ENCODE assay signal across 12 cellular contexts in genomic region chr4:151361966-151362365, GRCh38. TPM values are rescaled to one million over a fixed set of nuclear protein-coding genes. Genes with fewer than 3 reads are reported as not detected.
DNase-seq lines count a peak whose midpoint lies in the region; ATAC-seq, FAIRE-seq and TF ChIP-seq lines count a peak whose summit lies in the region.
"Had no signal": no experiment of that assay in that cellular context is flagged by ENCODE, and none has a peak within 500 bp of the region (broad histone marks: within the 10 kb centered on the region; RNA-seq: fewer than 3 reads in every experiment).

No MANE protein-coding gene starts in this region.

- no peaks in the 10 kb centered on the region for H3K9me3 ChIP-seq in HepG2 (ENCODE audit: low read length)
- no peaks in the 10 kb centered on the region for H3K9me3 ChIP-seq in right lobe of liver
- H3K9me3 ChIP-seq in OCI-LY3 (ENCODE audit: insufficient read depth, low read length), result no peaks in the 10 kb centered on the region
- H3K9me3 ChIP-seq: BLaER1 treated with 17β-estradiol and CSF1 and Interleukin-3, amounts not matched to agents 10 nM and 100 nM had no signal

- CTCF ChIA-PET in HepG2 (lab: Yijun Ruan, JAX; ENCODE audit: low intra/inter-chr PET ratio, low total read pairs), result interaction anchor here (1.4 to 1.9 kb wide), 2 partner anchors 84 to 245 kb away, joined by 5 to 25 read pairs; partner anchors contain the start of gene PRSS48

- H3K4ac ChIP-seq in mesendoderm (ENCODE audit: low read depth, low read length), result no peak overlapping the region

- no peak for TF ChIP-seq EP300 in HepG2 (IDR thresholded peaks at IDR 0.05; ENCODE audit: low read depth in 2 of 2, low read length in 2 of 2)
- TF ChIP-seq EP300 in HepG2 (CRISPR knock-in tag; IDR thresholded peaks at IDR 0.05; ENCODE audit: borderline replicate concordance), result no peak

- no peak overlapping the region for H2BK5ac ChIP-seq in mesendoderm (ENCODE audit: low read length)

- no peak overlapping the region for H3K18ac ChIP-seq in mesendoderm (ENCODE audit: low read length)

- H2BK15ac ChIP-seq in mesendoderm (replicated peaks; ENCODE audit: low read depth), result no peak overlapping the region

- H2AFZ ChIP-seq in HepG2 (ENCODE audit: low read length) (no peak overlapping the region), OCI-LY3 (ENCODE audit: low read depth, low read length) (peak overlapping the region; percentile 45)

- in situ Hi-C loops in HepG2 (cut with HindIII; ENCODE audit: extremely low pct_ligation_motif_present, low pct_unique_long_range_greater_than_20kb), result loop anchor here (5.0 to 25.0 kb wide), 2 partner anchors 80 to 250 kb away; no protein-coding TSS in a partner anchor

- no peak overlapping the region for H3K23ac ChIP-seq in mesendoderm (ENCODE audit: low read length)

- no peaks in the 10 kb centered on the region for H3K79me2 ChIP-seq in HepG2 (ENCODE audit: insufficient read depth, low read length)
- H3K79me2 ChIP-seq in OCI-LY3 (ENCODE audit: low read length), result no peaks in the 10 kb centered on the region
- no peaks in the 10 kb centered on the region for H3K79me2 ChIP-seq in mesendoderm (ENCODE audit: control insufficient read depth, insufficient read depth, low read length)

- H3K27me3 ChIP-seq in HepG2 (ENCODE audit: control insufficient read depth in 1 of 2, insufficient read depth in 2 of 2, low read length in 2 of 2) (no peaks in the 10 kb centered on the region; a peak in 1 of 5 replicates), right lobe of liver (no peaks in the 10 kb centered on the region), OCI-LY3 (ENCODE audit: low read depth, low read length) (peaks cover 12% of the 10 kb centered on the region; the same call in 1 of the 2 replicates), mesendoderm (ENCODE audit: insufficient read depth, low read length, poor library complexity) (no peaks in the 10 kb centered on the region), foreskin keratinocyte (no peaks in the 10 kb centered on the region)
- H3K27me3 ChIP-seq: BLaER1 treated with 17β-estradiol and CSF1 and Interleukin-3, amounts not matched to agents 10 nM and 100 nM had no signal

- no peak overlapping the region for H2AK5ac ChIP-seq in mesendoderm (ENCODE audit: low read length)

- FAIRE-seq in HepG2 (lab: Jason Lieb, UNC) (no peak), frontal cortex (lab: Jason Lieb, UNC) (no peak)

- TF ChIP-seq CTCF in HepG2 (CRISPR knock-in tag; IDR thresholded peaks at IDR 0.05) (no peak), right lobe of liver (IDR thresholded peaks at IDR 0.05) (no peak), OCI-LY3 (IDR thresholded peaks at IDR 0.05; ENCODE audit: low read depth, low read length) (no peak), GM10266 (IDR thresholded peaks at IDR 0.05; ENCODE audit: control insufficient read depth, insufficient read depth, low read depth, missing control alignments) (no peak), foreskin keratinocyte (conservative IDR thresholded peaks at IDR 0.05) (no peak)

- H3K27ac ChIP-seq in HepG2 (ENCODE audit: extremely low read length, insufficient read depth, low read length), result no peak overlapping the region
- H3K27ac ChIP-seq in right lobe of liver, result no peak overlapping the region
- no peak overlapping the region for H3K27ac ChIP-seq in OCI-LY3 (ENCODE audit: low read length)
- H3K27ac ChIP-seq in mesendoderm (ENCODE audit: low read depth, low read length), result no peak overlapping the region
- no peak overlapping the region for H3K27ac ChIP-seq in foreskin keratinocyte
- H3K27ac ChIP-seq: BLaER1 treated with 17β-estradiol and CSF1 and Interleukin-3, amounts not matched to agents 10 nM and 100 nM; HL-60 had no signal

- ATAC-seq in HepG2 (no peak), right lobe of liver (no peak), foreskin keratinocyte (no peak)

- no peak overlapping the region for H3K56ac ChIP-seq in mesendoderm (ENCODE audit: low read length)

- H3K4me1 ChIP-seq in HepG2 (ENCODE audit: insufficient read depth, low read length) (peaks cover 23% of the 10 kb centered on the region), right lobe of liver (peaks cover 0 to 4% (median 0%) of the 10 kb centered on the region in 4 donors), OCI-LY3 (ENCODE audit: low read length) (0 out of 2 replicates have a peak, but pooled peaks cover 4% of the 10 kb centered on the region), mesendoderm (ENCODE audit: control insufficient read depth, low read depth, low read length) (no peaks in the 10 kb centered on the region), foreskin keratinocyte (no peaks in the 10 kb centered on the region)
- H3K4me1 ChIP-seq: BLaER1 treated with 17β-estradiol and CSF1 and Interleukin-3, amounts not matched to agents 10 nM and 100 nM had no signal

- no peaks in the 10 kb centered on the region for H4K20me1 ChIP-seq in HepG2 (ENCODE audit: insufficient read depth, low read length)
- H4K20me1 ChIP-seq in OCI-LY3 (ENCODE audit: insufficient read depth, low read length), result no peaks in the 10 kb centered on the region
- H4K20me1 ChIP-seq: BLaER1 treated with 17β-estradiol and CSF1 and Interleukin-3, amounts not matched to agents 10 nM and 100 nM had no signal

- H4K8ac ChIP-seq in mesendoderm (ENCODE audit: low read depth, low read length), result no peak overlapping the region

- intact Hi-C loops in HepG2 (cut with micrococcal nuclease; ENCODE audit: unreplicated experiment) (loop anchor here (1.0 to 5.0 kb wide), 6 partner anchors 36 to 399 kb away; partner anchors contain the start of genes GATB and PRSS48), right lobe of liver (cut with DNase I) (loop anchor here in 1 of 2 donors (10.0 kb wide), 1 partner anchor 247 kb away; no protein-coding TSS in a partner anchor)

- H3K4me2 ChIP-seq in HepG2 (ENCODE audit: low read depth, low read length) (no peak overlapping the region), OCI-LY3 (ENCODE audit: low read length) (peak overlapping the region; percentile 52; the same call in 1 of the 2 replicates), mesendoderm (ENCODE audit: low read length) (no peak overlapping the region)
- H3K4me2 ChIP-seq: BLaER1 treated with 17β-estradiol and CSF1 and Interleukin-3, amounts not matched to agents 10 nM and 100 nM had no signal

- 94% methylated on average over 13 of the region's 13 CpGs for WGBS in HepG2 (ENCODE audit: low lambda C conversion rate)
- WGBS in right lobe of liver (ENCODE audit: insufficient coverage, low coverage, low lambda C conversion rate, missing lambda C conversion rate), result 73% methylated on average over 9 of the region's 13 CpGs
- WGBS in mesendoderm (ENCODE audit: extremely low coverage, insufficient coverage, low lambda C conversion rate), result no CpG with 5 or more reads among the region's 13 CpGs

- no peak overlapping the region for H2BK120ac ChIP-seq in mesendoderm (ENCODE audit: low read depth, low read length)

- no TSS peak for BruUV-seq in HepG2 (replicated peaks; lab: Mats Ljungman, UMichigan)

- H3K36me3 ChIP-seq in HepG2 (replicated peaks in 1 of 2; ENCODE audit: control insufficient read depth in 1 of 2, insufficient read depth in 2 of 2, low read length in 2 of 2) (no peaks in the 10 kb centered on the region), right lobe of liver (no peaks in the 10 kb centered on the region), OCI-LY3 (replicated peaks; ENCODE audit: low read depth, low read length) (no peaks in the 10 kb centered on the region), mesendoderm (ENCODE audit: control insufficient read depth, insufficient read depth, low read length) (no peaks in the 10 kb centered on the region)
- H3K36me3 ChIP-seq: BLaER1 treated with 17β-estradiol and CSF1 and Interleukin-3, amounts not matched to agents 10 nM and 100 nM had no signal

- TF ChIP-seq POLR2A in HepG2 (IDR thresholded peaks at IDR 0.05; ENCODE audit: insufficient read depth in 1 of 2, low read depth in 2 of 2, low read length in 2 of 2) (no peak), right lobe of liver (IDR thresholded peaks at IDR 0.05) (no peak)

- no peaks in the 10 kb centered on the region for H3K79me1 ChIP-seq in mesendoderm (ENCODE audit: low read length)

- POLR2A ChIA-PET in HepG2 (lab: Yijun Ruan, JAX), result interaction anchor here (2.0 kb wide), 1 partner anchor 37 kb away, joined by 11 read pairs; the partner anchor contains the start of gene SH3D19

- H3K4me3 ChIP-seq in HepG2 (replicated peaks in 1 of 3; ENCODE audit: insufficient read depth in 1 of 3, low read depth in 2 of 3, low read length in 3 of 3), result no peak overlapping the region
- no peak overlapping the region for H3K4me3 ChIP-seq in right lobe of liver
- H3K4me3 ChIP-seq in OCI-LY3 (ENCODE audit: low read length), result no peak overlapping the region
- H3K4me3 ChIP-seq in mesendoderm (ENCODE audit: low read length), result no peak overlapping the region
- H3K4me3 ChIP-seq: BLaER1 treated with 17β-estradiol and CSF1 and Interleukin-3, amounts not matched to agents 10 nM and 100 nM; GM12878 had no signal

- H4K5ac ChIP-seq in mesendoderm (ENCODE audit: low read length), result no peak overlapping the region

- DNase-seq in HepG2 (ENCODE audit: low spot score) (no peak), right lobe of liver (no peak), mesendoderm (peak; percentile 54), GM10266 (ENCODE audit: extremely low spot score) (no peak), foreskin keratinocyte (no peak), frontal cortex (ENCODE audit: low spot score in 2 of 2) (no peak), NCI-H524 treated with DMSO at 0.1 percent for 48 hours (lab: John Stamatoyannopoulos, UW) (no peak)

- no peak for TF ChIP-seq RAD21 in HepG2 (CRISPR knock-in tag; IDR thresholded peaks at IDR 0.05)

- no peak overlapping the region for H3K9ac ChIP-seq in HepG2 (ENCODE audit: insufficient read depth, low read depth, low read length)
- H3K9ac ChIP-seq in OCI-LY3 (ENCODE audit: low read length), result no peak overlapping the region
- no peak overlapping the region for H3K9ac ChIP-seq in mesendoderm (ENCODE audit: low read length)
- H3K9ac ChIP-seq: BLaER1 treated with 17β-estradiol and CSF1 and Interleukin-3, amounts not matched to agents 10 nM and 100 nM had no signal

RNA-seq across cellular contexts. Expression of gene SH3D19, which starts 36.6 kb away (rescaled TPM):
- 31.2 and 34.4 TPM in 2 replicates for total RNA-seq in HepG2 (2016; rRNA removed; fragmentation: Illumina TruSeq; extraction: Trizol)
- 10.0 and 11.1 TPM in 2 replicates for total RNA-seq in HepG2 (2016; cell fraction: cytosol; rRNA removed; fragmentation: Illumina TruSeq; extraction: Trizol; ENCODE audit: low read depth)
- 29.9 and 30.5 TPM in 2 replicates for total RNA-seq in HepG2 (2016; cell fraction: insoluble cytoplasmic fraction; rRNA removed; fragmentation: Illumina TruSeq; extraction: Trizol)
- 23.5 and 24.8 TPM in 2 replicates for total RNA-seq in HepG2 (2016; cell fraction: membrane; rRNA removed; fragmentation: Illumina TruSeq; extraction: Trizol)
- total RNA-seq in HepG2 (2016; cell fraction: nucleus; rRNA removed; fragmentation: Illumina TruSeq; extraction: Trizol), result 35.1 and 41.5 TPM in 2 replicates
- 36.4 and 38.0 TPM in 2 replicates for polyA plus RNA-seq in HepG2 (2011; rRNA removed)
- polyA plus RNA-seq in HepG2 (2011; cell fraction: cytosol; rRNA removed), result 16.2 and 23.4 TPM in 2 replicates
- polyA plus RNA-seq in HepG2 (2011; cell fraction: nucleus; rRNA removed), result 45.0 and 62.0 TPM in 2 replicates
- polyA plus RNA-seq in HepG2 (2012), result 51.3 and 74.6 TPM in 2 replicates
- polyA plus RNA-seq in HepG2 (2016; cell fraction: cytosol; fragmentation: Illumina TruSeq; extraction: Trizol; ENCODE audit: low read depth), result 2.9 and 3.0 TPM in 2 replicates
- 35.7 and 40.1 TPM in 2 replicates for polyA plus RNA-seq in HepG2 (2016; cell fraction: insoluble cytoplasmic fraction; fragmentation: Illumina TruSeq; extraction: Trizol; ENCODE audit: low read depth)
- polyA plus RNA-seq in HepG2 (2016; cell fraction: membrane; fragmentation: Illumina TruSeq; extraction: Trizol; ENCODE audit: low read depth), result 11.6 and 12.8 TPM in 2 replicates
- polyA plus RNA-seq in HepG2 (2016; cell fraction: nucleus; fragmentation: Illumina TruSeq; extraction: Trizol; ENCODE audit: insufficient read depth, low read depth), result 49.0 and 51.0 TPM in 2 replicates
- 14.5 and 52.0 TPM in 2 replicates for polyA minus RNA-seq in HepG2 (2011; rRNA and poly(A)+ RNA removed; ENCODE audit: low replicate concordance)
- polyA minus RNA-seq in HepG2 (2011; cell fraction: cytosol; rRNA and poly(A)+ RNA removed), result 39.4 and 42.6 TPM in 2 replicates
- polyA minus RNA-seq in HepG2 (2011; cell fraction: nucleus; rRNA and poly(A)+ RNA removed), result 112 and 125 TPM in 2 replicates
- 10 to 100 TPM; 40.2 to 53.8 (median 46.9) TPM for total RNA-seq in right lobe of liver
- polyA plus RNA-seq in mesendoderm (2013, experiment 1 of 2), result 31.1 TPM
- 32.5 TPM for polyA plus RNA-seq in mesendoderm (2013, experiment 2 of 2)
- 39.4 and 42.4 TPM in 2 replicates for total RNA-seq in foreskin keratinocyte
- polyA plus RNA-seq in foreskin keratinocyte, result 12.8 and 15.1 TPM in 2 replicates
- total RNA-seq in frontal cortex, result 8.2 TPM
- total RNA-seq: CD4-positive, CD25-positive, alpha-beta regulatory T cell had no signal

RNA-seq across cellular contexts. Expression of gene FHIP1A, which starts 47.0 kb away (rescaled TPM):
- 2.9 and 6.2 TPM in 2 replicates for total RNA-seq in HepG2 (2016; rRNA removed; fragmentation: Illumina TruSeq; extraction: Trizol)
- total RNA-seq in HepG2 (2016; cell fraction: cytosol; rRNA removed; fragmentation: Illumina TruSeq; extraction: Trizol; ENCODE audit: low read depth), result 5.3 and 6.2 TPM in 2 replicates
- 3.6 and 5.2 TPM in 2 replicates for total RNA-seq in HepG2 (2016; cell fraction: insoluble cytoplasmic fraction; rRNA removed; fragmentation: Illumina TruSeq; extraction: Trizol)
- 3.6 and 4.4 TPM in 2 replicates for total RNA-seq in HepG2 (2016; cell fraction: membrane; rRNA removed; fragmentation: Illumina TruSeq; extraction: Trizol)
- total RNA-seq in HepG2 (2016; cell fraction: nucleus; rRNA removed; fragmentation: Illumina TruSeq; extraction: Trizol), result 6.8 and 11.0 TPM in 2 replicates
- polyA plus RNA-seq in HepG2 (2011; rRNA removed), result 4.1 and 4.3 TPM in 2 replicates
- 2.2 and 2.9 TPM in 2 replicates for polyA plus RNA-seq in HepG2 (2011; cell fraction: cytosol; rRNA removed)
- 11.5 and 13.7 TPM in 2 replicates for polyA plus RNA-seq in HepG2 (2011; cell fraction: nucleus; rRNA removed)
- 2.1 and 2.5 TPM in 2 replicates for polyA plus RNA-seq in HepG2 (2012)
- 0.06 and 0.24 TPM in 2 replicates for polyA plus RNA-seq in HepG2 (2016; cell fraction: cytosol; fragmentation: Illumina TruSeq; extraction: Trizol; ENCODE audit: low read depth)
- 1.1 and 2.0 TPM in 2 replicates for polyA plus RNA-seq in HepG2 (2016; cell fraction: insoluble cytoplasmic fraction; fragmentation: Illumina TruSeq; extraction: Trizol; ENCODE audit: low read depth)
- 0.23 and 0.41 TPM in 2 replicates for polyA plus RNA-seq in HepG2 (2016; cell fraction: membrane; fragmentation: Illumina TruSeq; extraction: Trizol; ENCODE audit: low read depth)
- 1.8 and 2.0 TPM in 2 replicates for polyA plus RNA-seq in HepG2 (2016; cell fraction: nucleus; fragmentation: Illumina TruSeq; extraction: Trizol; ENCODE audit: insufficient read depth, low read depth)
- 19.9 and 26.0 TPM in 2 replicates for polyA minus RNA-seq in HepG2 (2011; rRNA and poly(A)+ RNA removed; ENCODE audit: low replicate concordance)
- 7.2 and 9.9 TPM in 2 replicates for polyA minus RNA-seq in HepG2 (2011; cell fraction: cytosol; rRNA and poly(A)+ RNA removed)
- polyA minus RNA-seq in HepG2 (2011; cell fraction: nucleus; rRNA and poly(A)+ RNA removed), result 42.9 and 59.2 TPM in 2 replicates
- total RNA-seq in right lobe of liver, result 1 to 10 TPM in 5 of 6 experiments, under 1 TPM in 1; 0.74 to 5.7 (median 3.2) TPM
- 8.6 TPM for polyA plus RNA-seq in mesendoderm (2013, experiment 1 of 2)
- 9.2 TPM for polyA plus RNA-seq in mesendoderm (2013, experiment 2 of 2)
- total RNA-seq in foreskin keratinocyte, result 17.0 and 19.1 TPM in 2 replicates
- polyA plus RNA-seq in foreskin keratinocyte, result 0.93 and 1.3 TPM in 2 replicates
- 2.0 TPM for total RNA-seq in frontal cortex
